Comparison of ENCODE assay signal across 8 cellular contexts in genomic region chr15:70569139-70569717, GRCh38.
DNase-seq lines count a peak whose midpoint lies in the region; ATAC-seq, FAIRE-seq and TF ChIP-seq lines count a peak whose summit lies in the region.

No MANE protein-coding gene starts in this region.

- peak in 1 of 2 donors; percentile 19 for ATAC-seq in lower lobe of right lung
- ATAC-seq in HG03135 (IDR thresholded peaks at IDR 0.05; ENCODE audit: unreplicated experiment) = no peak

- no peak for TF ChIP-seq POLR2A in GM12891 (IDR thresholded peaks at IDR 0.05; ENCODE audit: low read depth, low read length)

- CTCF ChIA-PET in CD4-positive, alpha-beta memory T cell (lab: Charles Lee; ENCODE audit: partially characterized antibody) = interaction anchor here (1.1 to 1.9 kb wide), 4 partner anchors 17 to 1093 kb away, joined by 3 to 12 read pairs (median 6); no protein-coding TSS in a partner anchor

- peaks cover 0 to 4% (median 2%) of the 10 kb centered on the region in 8 donors for H3K9me3 Mint-ChIP-seq in CD4-positive, alpha-beta memory T cell

- POLR2A ChIA-PET in CD4-positive, alpha-beta memory T cell (lab: Charles Lee; ENCODE audit: partially characterized antibody) = no interaction called here

- H3K27me3 Mint-ChIP-seq in CD4-positive, alpha-beta memory T cell = no peaks in the 10 kb centered on the region

- no peak overlapping the region for H3K27ac Mint-ChIP-seq in CD4-positive, alpha-beta memory T cell

- H3K9me3 ChIP-seq in lower lobe of right lung = no peaks in the 10 kb centered on the region
- no peaks in the 10 kb centered on the region for H3K9me3 ChIP-seq in CD4-positive, alpha-beta memory T cell (ENCODE audit: control insufficient read depth in 1 of 2, low read length in 2 of 2)

- H3K4me1 Mint-ChIP-seq in CD4-positive, alpha-beta memory T cell = peaks cover 0 to 1% (median 0%) of the 10 kb centered on the region in 4 donors

- no peaks in the 10 kb centered on the region for H3K36me3 Mint-ChIP-seq in CD4-positive, alpha-beta memory T cell

- no peaks in the 10 kb centered on the region for H3K27me3 ChIP-seq in lower lobe of right lung (ENCODE audit: low read depth)
- no peaks in the 10 kb centered on the region for H3K27me3 ChIP-seq in CD4-positive, alpha-beta memory T cell (ENCODE audit: insufficient read depth, low read length)

- no peak overlapping the region for H3K27ac ChIP-seq in lower lobe of right lung
- H3K27ac ChIP-seq in CD4-positive, alpha-beta memory T cell (ENCODE audit: low read depth, low read length) = no peak overlapping the region

- no peak for FAIRE-seq in GM12891 (lab: Jason Lieb, UNC)

- no peaks in the 10 kb centered on the region for H3K36me3 ChIP-seq in lower lobe of right lung
- no peaks in the 10 kb centered on the region for H3K36me3 ChIP-seq in CD4-positive, alpha-beta memory T cell (ENCODE audit: insufficient read depth, low read length)

- TF ChIP-seq CTCF in lower lobe of right lung (IDR thresholded peaks at IDR 0.05) = peak; percentile 53

- no peak overlapping the region for H3K4me3 ChIP-seq in lower lobe of right lung
- no peak overlapping the region for H3K4me3 ChIP-seq in CD4-positive, alpha-beta memory T cell (ENCODE audit: low read length in 2 of 2)

- intact Hi-C loops in lower lobe of right lung (cut with DNase I) = no loop called here
- intact Hi-C loops in CD4-positive, alpha-beta memory T cell (cut with micrococcal nuclease) = no loop called here

- no peak overlapping the region for H3K4me3 Mint-ChIP-seq in CD4-positive, alpha-beta memory T cell

- no peaks in the 10 kb centered on the region for H3K4me1 ChIP-seq in lower lobe of right lung
- H3K4me1 ChIP-seq in CD4-positive, alpha-beta memory T cell (ENCODE audit: insufficient read depth, low read length) = no peaks in the 10 kb centered on the region

- DNase-seq in ELR (ENCODE audit: low read depth) (peak; percentile 78), NAMALWA (ENCODE audit: low spot score) (peak; percentile 15), cerebellum (ENCODE audit: low spot score) (peak; percentile 7), lower lobe of right lung (no peak), NCI-H187 treated with DMSO at 0.1 percent for 48 hours (lab: John Stamatoyannopoulos, UW) (no peak), GM12891 (ENCODE audit: insufficient read length, low spot score) (no peak)
- no peak for DNase-seq in CD4-positive, alpha-beta memory T cell

TF ChIP-seq in GM12891, 5 proteins besides CTCF, POLR2A, EP300 and RAD21:
- TF ChIP-seq POU2F2 (IDR thresholded peaks at IDR 0.05; ENCODE audit: low read depth, low read length) (no peak), POLR2AphosphoS5 (IDR thresholded peaks at IDR 0.05; ENCODE audit: low read depth, low read length) (no peak), TAF1 (IDR thresholded peaks at IDR 0.05; ENCODE audit: low read depth, low read length) (no peak), PAX5 (IDR thresholded peaks at IDR 0.05; ENCODE audit: insufficient read depth, low read length, severe bottlenecking) (no peak), SPI1 (IDR thresholded peaks at IDR 0.05; ENCODE audit: low read depth, low read length) (no peak)

Comparison
In these comparisons a context has a peak if more than half of its experiments do, and no peak if none do; other contexts are left out.
1. DNase-seq: peak in ELR (single experiment), NAMALWA (single experiment) and cerebellum (single experiment); none in lower lobe of right lung (single experiment), CD4-positive, alpha-beta memory T cell (0 of 5), NCI-H187 treated with DMSO at 0.1 percent for 48 hours (single experiment) and GM12891 (single experiment).